31 cellular contexts compared by ENCODE assay signal in the genomic region with DNA sequence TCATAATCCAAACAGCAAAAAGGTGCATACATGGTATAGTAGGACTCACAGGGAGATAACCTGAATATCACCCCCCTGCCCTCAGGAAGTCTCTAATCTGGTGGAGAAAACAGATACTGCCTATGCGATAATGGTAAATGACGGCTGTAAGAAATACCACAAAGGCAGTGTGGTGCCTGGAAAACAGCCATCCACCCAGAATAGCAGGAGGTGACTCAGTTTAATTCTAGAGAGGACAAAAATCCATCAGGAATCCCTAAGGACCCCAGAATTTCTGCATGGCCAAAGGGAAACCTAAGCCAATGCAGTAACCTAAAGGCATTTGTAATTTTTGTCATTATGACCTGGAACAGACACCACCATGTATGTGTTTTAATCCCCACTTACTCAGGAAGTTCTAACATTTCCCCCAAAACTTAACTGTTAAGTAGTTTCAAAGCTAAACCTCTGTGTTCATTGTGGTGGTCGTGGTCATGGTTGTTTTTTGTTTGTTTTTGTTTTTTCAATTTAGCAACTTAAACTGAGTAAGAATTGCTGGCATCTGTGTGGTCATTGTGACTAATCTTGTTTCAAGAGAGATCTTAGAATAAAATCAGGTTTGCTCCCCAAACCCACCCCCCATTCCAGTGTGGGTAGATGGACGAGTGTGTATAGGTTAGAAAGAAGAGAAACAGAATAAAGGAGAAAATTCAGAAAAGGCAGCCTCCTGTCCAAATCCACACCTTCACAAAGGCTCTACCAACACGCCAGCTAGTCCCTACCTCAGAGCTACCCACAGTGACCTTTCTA.
A peak's percentile ranks its signal among the peaks of the same experiment; 100 is the strongest.
DNase-seq lines count a peak whose midpoint lies in the region; ATAC-seq and TF ChIP-seq lines count a peak whose summit lies in the region.
"Had no signal": no experiment of that assay in that cellular context is flagged by ENCODE, and none has a peak within 500 bp of the region (broad histone marks: within the 10 kb centered on the region; RNA-seq: fewer than 3 reads in every experiment).

No MANE protein-coding gene starts in this region.

- DNase-seq in activated CD8-positive, alpha-beta memory T cell treated with anti-CD3 and anti-CD28 coated beads, Interleukin-2, amount 10 ng/mL, durations not matched to agents 7 days and 5 days, result peak; percentile 40
- DNase-seq in activated CD8-positive, alpha-beta memory T cell treated with anti-CD3 and anti-CD28 coated beads, Interleukin-2, amount 50 U/mL, for 48 hours, result no peak
- DNase-seq in adipocyte (ENCODE audit: low read depth) (peak; percentile 17), fibroblast of pulmonary artery (ENCODE audit: low read depth) (peak; percentile 11)
- no peak for DNase-seq in activated T-helper 1 cell treated with anti-CD3 and anti-CD28 coated beads, Interleukin-12 subunit alpha, Interleukin-12 subunit beta, Interleukin-2, Interleukin-4 antibody, amounts not matched to agents 30 ng/mL and 10 ng/mL and 1 ng/mL, durations not matched to agents 14 hours and 24 hours and 36 hours (ENCODE audit: low spot score)
- DNase-seq: 8988T; activated CD4-positive, alpha-beta T cell treated with anti-CD3 and anti-CD28 coated beads for 36 hours; activated CD8-positive, alpha-beta memory T cell treated with anti-CD3 and anti-CD28 coated beads for 24 hours; activated T-cell treated with anti-CD3 and anti-CD28 coated beads, Interleukin-2, amount 50 U/mL, for 48 hours; AML-193; CD8-positive, alpha-beta T cell; DMS 273 treated with DMSO at 0.1 percent for 48 hours; gastrocnemius medialis; hypothalamus; left ventricle myocardium inferior; naive thymus-derived CD8-positive, alpha-beta T cell; NCI-H2171; NCI-H524 treated with DMSO at 0.1 percent for 48 hours; NK-92 treated with Interleukin-12 subunit alpha and Interleukin-12 subunit beta, amount 100 ng/mL, for 24 hours; pancreas; SIG-M5; transverse colon had no signal

- TF ChIP-seq CTCF in fibroblast of pulmonary artery (IDR thresholded peaks at IDR 0.05; ENCODE audit: low read length, missing control alignments), result no peak

- H3K9ac ChIP-seq in adipocyte (ENCODE audit: low read length), result no peak overlapping the region
- H3K9ac ChIP-seq: KMS-11 had no signal

- H3K9me3 Mint-ChIP-seq in activated CD8-positive, alpha-beta memory T cell treated with anti-CD3 and anti-CD28 coated beads, Interleukin-2, amount 10 ng/mL, durations not matched to agents 7 days and 5 days (ENCODE audit: low read depth), result no peaks in the 10 kb centered on the region
- no peaks in the 10 kb centered on the region for H3K9me3 Mint-ChIP-seq in activated T-helper 1 cell treated with anti-CD3 and anti-CD28 coated beads, Interleukin-12 subunit alpha, Interleukin-12 subunit beta, Interleukin-2, Interleukin-4 antibody, amounts not matched to agents 30 ng/mL and 10 ng/mL and 1 ng/mL, durations not matched to agents 14 hours and 24 hours and 36 hours
- H3K9me3 Mint-ChIP-seq: activated naive CD4-positive, alpha-beta T cell treated with anti-CD3 and anti-CD28 coated beads, Interleukin-2, amount 50 U/mL, for 24 hours; CD8-positive, alpha-beta T cell; naive thymus-derived CD8-positive, alpha-beta T cell had no signal

- H3K36me3 ChIP-seq in adipocyte (ENCODE audit: control insufficient read depth, insufficient read depth, low read length, severe bottlenecking), result peaks cover 21% of the 10 kb centered on the region
- H3K36me3 ChIP-seq: gastrocnemius medialis, pancreas, transverse colon had no signal

- peaks cover 12% of the 10 kb centered on the region for H3K36me3 Mint-ChIP-seq in activated CD8-positive, alpha-beta memory T cell treated with anti-CD3 and anti-CD28 coated beads, Interleukin-2, amount 10 ng/mL, durations not matched to agents 7 days and 5 days
- peaks cover 6% of the 10 kb centered on the region for H3K36me3 Mint-ChIP-seq in activated T-helper 1 cell treated with anti-CD3 and anti-CD28 coated beads, Interleukin-12 subunit alpha, Interleukin-12 subunit beta, Interleukin-2, Interleukin-4 antibody, amounts not matched to agents 30 ng/mL and 10 ng/mL and 1 ng/mL, durations not matched to agents 14 hours and 24 hours and 36 hours (ENCODE audit: low read depth)
- H3K36me3 Mint-ChIP-seq: activated naive CD4-positive, alpha-beta T cell treated with anti-CD3 and anti-CD28 coated beads, Interleukin-2, amount 50 U/mL, for 24 hours; CD8-positive, alpha-beta T cell; naive thymus-derived CD8-positive, alpha-beta T cell had no signal

- H3K27ac Mint-ChIP-seq in activated CD8-positive, alpha-beta memory T cell treated with anti-CD3 and anti-CD28 coated beads, Interleukin-2, amount 10 ng/mL, durations not matched to agents 7 days and 5 days, result peak overlapping the region; percentile 67
- H3K27ac Mint-ChIP-seq in activated T-helper 1 cell treated with anti-CD3 and anti-CD28 coated beads, Interleukin-12 subunit alpha, Interleukin-12 subunit beta, Interleukin-2, Interleukin-4 antibody, amounts not matched to agents 30 ng/mL and 10 ng/mL and 1 ng/mL, durations not matched to agents 14 hours and 24 hours and 36 hours, result no peak overlapping the region
- H3K27ac Mint-ChIP-seq: activated CD4-positive, alpha-beta T cell treated with anti-CD3 and anti-CD28 coated beads for 36 hours; activated naive CD4-positive, alpha-beta T cell treated with anti-CD3 and anti-CD28 coated beads, Interleukin-2, amount 50 U/mL, for 24 hours; CD8-positive, alpha-beta T cell; mesothelial cell of epicardium had no signal

- H3K4me3 ChIP-seq in adipocyte (ENCODE audit: low read length), result no peak overlapping the region
- no peak overlapping the region for H3K4me3 ChIP-seq in fibroblast of pulmonary artery (replicated peaks; ENCODE audit: low read depth, low read length)
- H3K4me3 ChIP-seq: ascending aorta, gastrocnemius medialis, left ventricle myocardium inferior, pancreas, right atrium auricular region, transverse colon had no signal

- ATAC-seq in activated CD8-positive, alpha-beta memory T cell treated with anti-CD3 and anti-CD28 coated beads, Interleukin-2, amount 10 ng/mL, durations not matched to agents 7 days and 5 days, result peak; percentile 39
- ATAC-seq in GM19351 (IDR thresholded peaks at IDR 0.05; ENCODE audit: unreplicated experiment) (no peak), GM18873 (IDR thresholded peaks at IDR 0.05; ENCODE audit: low FRiP score, unreplicated experiment) (no peak), HG03342 (IDR thresholded peaks at IDR 0.05; ENCODE audit: unreplicated experiment) (no peak)
- ATAC-seq: activated CD4-positive, alpha-beta T cell treated with anti-CD3 and anti-CD28 coated beads for 36 hours; CD8-positive, alpha-beta T cell; gastrocnemius medialis; naive thymus-derived CD8-positive, alpha-beta T cell; Panc1; pancreas had no signal

- intact Hi-C loops in activated T-helper 1 cell treated with anti-CD3 and anti-CD28 coated beads, Interleukin-12 subunit alpha, Interleukin-12 subunit beta, Interleukin-2, Interleukin-4 antibody, amounts not matched to agents 30 ng/mL and 10 ng/mL and 1 ng/mL, durations not matched to agents 14 hours and 24 hours and 36 hours (cut with micrococcal nuclease), result no loop called here

- H3K4me3 Mint-ChIP-seq in activated CD8-positive, alpha-beta memory T cell treated with anti-CD3 and anti-CD28 coated beads, Interleukin-2, amount 10 ng/mL, durations not matched to agents 7 days and 5 days, result no peak overlapping the region
- H3K4me3 Mint-ChIP-seq in activated T-helper 1 cell treated with anti-CD3 and anti-CD28 coated beads, Interleukin-12 subunit alpha, Interleukin-12 subunit beta, Interleukin-2, Interleukin-4 antibody, amounts not matched to agents 30 ng/mL and 10 ng/mL and 1 ng/mL, durations not matched to agents 14 hours and 24 hours and 36 hours, result no peak overlapping the region
- H3K4me3 Mint-ChIP-seq: activated CD4-positive, alpha-beta T cell treated with anti-CD3 and anti-CD28 coated beads for 36 hours; activated naive CD4-positive, alpha-beta T cell treated with anti-CD3 and anti-CD28 coated beads, Interleukin-2, amount 50 U/mL, for 24 hours; CD8-positive, alpha-beta T cell; mesothelial cell of epicardium; naive thymus-derived CD8-positive, alpha-beta T cell had no signal

- H3K27me3 Mint-ChIP-seq in activated CD8-positive, alpha-beta memory T cell treated with anti-CD3 and anti-CD28 coated beads, Interleukin-2, amount 10 ng/mL, durations not matched to agents 7 days and 5 days, result peaks cover 27% of the 10 kb centered on the region
- peaks cover 2% of the 10 kb centered on the region for H3K27me3 Mint-ChIP-seq in activated T-helper 1 cell treated with anti-CD3 and anti-CD28 coated beads, Interleukin-12 subunit alpha, Interleukin-12 subunit beta, Interleukin-2, Interleukin-4 antibody, amounts not matched to agents 30 ng/mL and 10 ng/mL and 1 ng/mL, durations not matched to agents 14 hours and 24 hours and 36 hours (ENCODE audit: insufficient read depth)

- CTCF ChIA-PET in activated CD8-positive, alpha-beta memory T cell treated with anti-CD3 and anti-CD28 coated beads, Interleukin-2, amount 10 ng/mL, durations not matched to agents 7 days and 5 days (lab: Charles Lee), result no interaction called here

- H3K4me1 Mint-ChIP-seq in activated CD8-positive, alpha-beta memory T cell treated with anti-CD3 and anti-CD28 coated beads, Interleukin-2, amount 10 ng/mL, durations not matched to agents 7 days and 5 days, result peaks cover 11% of the 10 kb centered on the region
- H3K4me1 Mint-ChIP-seq in activated T-helper 1 cell treated with anti-CD3 and anti-CD28 coated beads, Interleukin-12 subunit alpha, Interleukin-12 subunit beta, Interleukin-2, Interleukin-4 antibody, amounts not matched to agents 30 ng/mL and 10 ng/mL and 1 ng/mL, durations not matched to agents 14 hours and 24 hours and 36 hours (ENCODE audit: low read depth), result peaks cover 19% of the 10 kb centered on the region
- H3K4me1 Mint-ChIP-seq: activated naive CD4-positive, alpha-beta T cell treated with anti-CD3 and anti-CD28 coated beads, Interleukin-2, amount 50 U/mL, for 24 hours; mesothelial cell of epicardium had no signal

- H3K4me1 ChIP-seq in adipocyte (ENCODE audit: control insufficient read depth, insufficient read depth, low read length), result peaks cover 16% of the 10 kb centered on the region

- H3K27me3 ChIP-seq in adipocyte (replicated peaks; ENCODE audit: control insufficient read depth, insufficient read depth, low read length), result no peaks in the 10 kb centered on the region
- H3K27me3 ChIP-seq: ascending aorta, gastrocnemius medialis, pancreas, right atrium auricular region, transverse colon had no signal

- no peaks in the 10 kb centered on the region for H3K9me3 ChIP-seq in adipocyte (ENCODE audit: control insufficient read depth, low read length)
- H3K9me3 ChIP-seq: ascending aorta, gastrocnemius medialis, left ventricle myocardium inferior, pancreas, right atrium auricular region, transverse colon had no signal

Comparison
In these comparisons a context has a peak if more than half of its experiments do, and no peak if none do; other contexts are left out.
1. DNase-seq: peak in activated CD8-positive, alpha-beta memory T cell treated with anti-CD3 and anti-CD28 coated beads, Interleukin-2, amount 10 ng/mL, durations not matched to agents 7 days and 5 days (single experiment), adipocyte (single experiment) and fibroblast of pulmonary artery (single experiment); none in activated CD8-positive, alpha-beta memory T cell treated with anti-CD3 and anti-CD28 coated beads, Interleukin-2, amount 50 U/mL, for 48 hours (single experiment) and activated T-helper 1 cell treated with anti-CD3 and anti-CD28 coated beads, Interleukin-12 subunit alpha, Interleukin-12 subunit beta, Interleukin-2, Interleukin-4 antibody, amounts not matched to agents 30 ng/mL and 10 ng/mL and 1 ng/mL, durations not matched to agents 14 hours and 24 hours and 36 hours (single experiment).